In genomic region chr4:71059573-71059972, GRCh38 we compare ENCODE assay signal across 8 cellular contexts.
A peak's percentile ranks its signal among the peaks of the same experiment; 100 is the strongest.
DNase-seq lines count a peak whose midpoint lies in the region; TF ChIP-seq lines count a peak whose summit lies in the region.
"Not testable (repeated sequence)": the region's sequence is repeated elsewhere in the genome, so short reads cannot be mapped to it uniquely, and the experiment has no call there.

No MANE protein-coding gene starts in this region.

- peaks cover 11% of the 10 kb centered on the region for H3K9me3 Mint-ChIP-seq in endodermal cell
- not testable (repeated sequence) for H3K9me3 Mint-ChIP-seq in mesothelial cell of epicardium

- intact Hi-C loops in transverse colon (cut with DNase I; ENCODE audit: low total_unique reads), result not testable (repeated sequence)

- in situ Hi-C loops in transverse colon (cut with MboI; ENCODE audit: low pct_ligation_motif_present in 1 of 4, low pct_unique_long_range_greater_than_20kb in 1 of 4, low sequenced_read_pairs in 3 of 4), result not testable (repeated sequence)

- not testable (repeated sequence) for H3K27me3 Mint-ChIP-seq in endodermal cell (ENCODE audit: insufficient read depth); mesothelial cell of epicardium (ENCODE audit: low read depth)

- not testable (repeated sequence) for TF ChIP-seq POLR2A in transverse colon (IDR thresholded peaks at IDR 0.05)

- not testable (repeated sequence) for H3K36me3 Mint-ChIP-seq in endodermal cell (ENCODE audit: low read depth); mesothelial cell of epicardium

- H3K4me1 Mint-ChIP-seq in endodermal cell, mesothelial cell of epicardium: not testable (repeated sequence)

- H3K9me3 ChIP-seq in SJCRH30 (replicated peaks); endodermal cell (ENCODE audit: control insufficient read depth, low read length); transverse colon: not testable (repeated sequence)

- not testable (repeated sequence) for H3K36me3 ChIP-seq in SJCRH30; endodermal cell (ENCODE audit: control insufficient read depth, insufficient read depth, low read length); transverse colon

- peak; percentile 28 for TF ChIP-seq CTCF in endodermal cell (conservative IDR thresholded peaks at IDR 0.05)
- TF ChIP-seq CTCF in mesothelial cell of epicardium (IDR thresholded peaks at IDR 0.05; ENCODE audit: unreplicated experiment); transverse colon (IDR thresholded peaks at IDR 0.05): not testable (repeated sequence)

- not testable (repeated sequence) for H3K9ac ChIP-seq in endodermal cell (ENCODE audit: extremely low read depth, low read length, poor library complexity, severe bottlenecking)

- H3K27me3 ChIP-seq in SJCRH30; endodermal cell (ENCODE audit: control insufficient read depth, insufficient read depth, low read length, poor library complexity, severe bottlenecking); transverse colon: not testable (repeated sequence)

- H3K4me1 ChIP-seq in SJCRH30; endodermal cell (ENCODE audit: control insufficient read depth, insufficient read depth, low read length); transverse colon: not testable (repeated sequence)

- H3K4me3 Mint-ChIP-seq in endodermal cell (peak overlapping the region; percentile 69), mesothelial cell of epicardium (peak overlapping the region; percentile 64)

- WGBS in endodermal cell (ENCODE audit: insufficient coverage in 1 of 2, insufficient read length in 1 of 2), 2 experiments, result 86 to 88% methylated on average over 4 to 15 of the region's 16 CpGs
- 85% methylated on average over 16 of the region's 16 CpGs; no CpG with 5 or more reads in 1 of the 2 donors for WGBS in transverse colon (ENCODE audit: low coverage in 1 of 2), 2 donors

- peak overlapping the region; percentile 48 for H3K4me3 ChIP-seq in SJCRH30
- not testable (repeated sequence) for H3K4me3 ChIP-seq in endodermal cell (ENCODE audit: low read length); transverse colon

- peak overlapping the region; percentile 94 for H3K27ac Mint-ChIP-seq in endodermal cell
- not testable (repeated sequence) for H3K27ac Mint-ChIP-seq in mesothelial cell of epicardium

- not testable (repeated sequence) for H3K27ac ChIP-seq in SJCRH30; endodermal cell (ENCODE audit: low read depth, low read length); transverse colon

- peak; percentile 33 for DNase-seq in ELF-1 (ENCODE audit: low read depth, low spot score)
- DNase-seq in LoVo (ENCODE audit: low spot score), result peak; percentile 22
- peak; percentile 18 to 30 for DNase-seq in NCI-H2081 (lab: John Stamatoyannopoulos, UW)
- peak; percentile 67 for DNase-seq in NCI-H510A treated with DMSO at 0.1 percent for 48 hours (lab: John Stamatoyannopoulos, UW)
- DNase-seq in SJCRH30, result peak; percentile 26 to 48
- peak; percentile 62 for DNase-seq in endodermal cell
- not testable (repeated sequence) for DNase-seq in mesothelial cell of epicardium (ENCODE audit: low spot score in 2 of 2, unreplicated experiment in 2 of 2)
- peak; percentile 17 for DNase-seq in transverse colon

- not testable (repeated sequence) for TF ChIP-seq EP300 in transverse colon (IDR thresholded peaks at IDR 0.05; ENCODE audit: low read depth)
